In the genomic region with DNA sequence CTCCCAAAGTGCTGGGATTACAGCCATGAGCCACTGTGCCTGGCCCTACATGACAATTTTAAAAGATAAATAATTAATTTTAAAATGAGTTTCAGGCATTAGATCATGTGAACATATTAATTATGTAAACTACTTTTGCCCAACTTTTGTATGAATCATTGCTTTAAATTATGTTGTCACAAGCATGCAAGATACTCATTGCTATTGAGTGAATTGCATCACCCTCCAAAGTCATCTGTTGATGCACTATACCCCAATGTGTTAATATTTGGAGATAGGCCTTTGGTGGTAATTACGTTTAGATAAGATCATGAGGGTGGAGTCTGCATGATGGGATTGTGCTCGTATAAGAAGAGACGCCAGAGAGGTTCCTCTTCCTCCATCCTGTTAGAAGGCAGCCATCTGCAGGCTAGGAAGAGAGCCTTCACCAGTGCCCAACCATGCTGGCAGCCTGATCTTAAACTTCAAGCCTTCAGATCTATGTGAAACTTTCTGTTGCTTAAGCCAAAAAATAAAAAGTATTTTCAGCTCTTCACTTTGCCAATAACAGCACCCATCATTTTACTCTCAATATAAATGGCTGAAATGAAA, we compare ENCODE assay signal across 1 cellular context.
TF ChIP-seq lines count a peak whose summit lies in the region.

No MANE protein-coding gene starts in this region.

TF ChIP-seq in H1, 55 proteins besides CTCF, POLR2A, EP300 and RAD21:
- no peak for TF ChIP-seq HDAC2 (IDR thresholded peaks at IDR 0.05; ENCODE audit: borderline replicate concordance in 1 of 2, low read depth in 2 of 2, low read length in 2 of 2)
- no peak for TF ChIP-seq CHD1 (IDR thresholded peaks at IDR 0.05; ENCODE audit: low read depth, low read length)
